In genomic region chr3:149221783-149222517, GRCh38 we compare ENCODE assay signal across 1 cellular context.
TF ChIP-seq lines count a peak whose summit lies in the region.

TSS of gene CP (minus strand) at chr3:149221829. CDS start at chr3:149221792, 37 bp downstream.

TF ChIP-seq in HepG2, 621 proteins besides CTCF, POLR2A, EP300 and RAD21 (continued from another document and continues in another):
- TF ChIP-seq ZNF281 (CRISPR knock-in tag; IDR thresholded peaks at IDR 0.05; ENCODE audit: borderline replicate concordance): no peak
- TF ChIP-seq MBNL3 (CRISPR knock-in tag; conservative IDR thresholded peaks at IDR 0.05): no peak
- TF ChIP-seq ETS1 (CRISPR knock-in tag; IDR thresholded peaks at IDR 0.05): no peak
- TF ChIP-seq NR3C1 (CRISPR knock-in tag; IDR thresholded peaks at IDR 0.05): no peak
- no peak for TF ChIP-seq ZNF30 (CRISPR knock-in tag; IDR thresholded peaks at IDR 0.05)
- no peak for TF ChIP-seq SSRP1 (CRISPR knock-in tag; IDR thresholded peaks at IDR 0.05)
- no peak for TF ChIP-seq ZNF619 (CRISPR knock-in tag; IDR thresholded peaks at IDR 0.05)
- peak; percentile 80; the same call in 1 of the 2 replicates for TF ChIP-seq ZBTB43 (CRISPR knock-in tag; conservative IDR thresholded peaks at IDR 0.05)
- no peak for TF ChIP-seq FOXK2 (IDR thresholded peaks at IDR 0.05)
- no peak for TF ChIP-seq AHR (CRISPR knock-in tag; IDR thresholded peaks at IDR 0.05)
- no peak for TF ChIP-seq ATF5 (CRISPR knock-in tag; IDR thresholded peaks at IDR 0.05; ENCODE audit: low read depth)
- TF ChIP-seq TCF12 (IDR thresholded peaks at IDR 0.05): no peak
- TF ChIP-seq TCF12 (CRISPR knock-in tag; IDR thresholded peaks at IDR 0.05): no peak
- no peak for TF ChIP-seq NR1H2 (CRISPR knock-in tag; IDR thresholded peaks at IDR 0.05; ENCODE audit: borderline replicate concordance, low read depth)
- no peak for TF ChIP-seq ZNF276 (CRISPR knock-in tag; IDR thresholded peaks at IDR 0.05; ENCODE audit: low read depth)
- TF ChIP-seq REXO4 (CRISPR knock-in tag; IDR thresholded peaks at IDR 0.05; ENCODE audit: borderline replicate concordance): no peak
- TF ChIP-seq ZSCAN9 (CRISPR knock-in tag; IDR thresholded peaks at IDR 0.05; ENCODE audit: borderline replicate concordance): no peak
- no peak for TF ChIP-seq TRIM24 (CRISPR knock-in tag; IDR thresholded peaks at IDR 0.05)
- TF ChIP-seq ZNF24 (IDR thresholded peaks at IDR 0.05): peak; percentile 71; the same call in 1 of the 2 replicates
- TF ChIP-seq RAD51 (IDR thresholded peaks at IDR 0.05; ENCODE audit: borderline replicate concordance): no peak
- no peak for TF ChIP-seq ZNF383 (CRISPR knock-in tag; IDR thresholded peaks at IDR 0.05; ENCODE audit: borderline replicate concordance)
- no peak for TF ChIP-seq ZNF382 (CRISPR knock-in tag; IDR thresholded peaks at IDR 0.05; ENCODE audit: borderline replicate concordance)
- TF ChIP-seq SAP130 (CRISPR knock-in tag; IDR thresholded peaks at IDR 0.05; ENCODE audit: low read depth): peak; percentile 95
- no peak for TF ChIP-seq RXRA (CRISPR knock-in tag; IDR thresholded peaks at IDR 0.05)
- TF ChIP-seq RFXAP (CRISPR knock-in tag; IDR thresholded peaks at IDR 0.05; ENCODE audit: borderline replicate concordance): no peak; the same call in 1 of the 2 replicates
- peak; percentile 63; the same call in 1 of the 2 replicates for TF ChIP-seq HMGXB3 (CRISPR knock-in tag; IDR thresholded peaks at IDR 0.05; ENCODE audit: borderline replicate concordance)
- no peak for TF ChIP-seq BCLAF1 (IDR thresholded peaks at IDR 0.05)
- no peak for TF ChIP-seq HMGA1 (CRISPR knock-in tag; conservative IDR thresholded peaks at IDR 0.05)
- peak; percentile 75; the same call in 1 of the 2 replicates for TF ChIP-seq BCL6 (CRISPR knock-in tag; IDR thresholded peaks at IDR 0.05)
- TF ChIP-seq ZNF333 (CRISPR knock-in tag; IDR thresholded peaks at IDR 0.05; ENCODE audit: borderline replicate concordance): no peak
- peak; percentile 29; the same call in 1 of the 3 replicates for TF ChIP-seq MXI1 (IDR thresholded peaks at IDR 0.05; ENCODE audit: borderline replicate concordance, low read depth, low read length)
- TF ChIP-seq JUNB (CRISPR knock-in tag; IDR thresholded peaks at IDR 0.05; ENCODE audit: borderline replicate concordance): no peak
- no peak for TF ChIP-seq ZNF335 (CRISPR knock-in tag; IDR thresholded peaks at IDR 0.05)
- no peak for TF ChIP-seq ZNF792 (CRISPR knock-in tag; IDR thresholded peaks at IDR 0.05)
- no peak; the same call in 1 of the 2 replicates for TF ChIP-seq ZSCAN5A (CRISPR knock-in tag; IDR thresholded peaks at IDR 0.05; ENCODE audit: borderline replicate concordance)
- peak; percentile 47; the same call in 1 of the 2 replicates for TF ChIP-seq SIN3A (IDR thresholded peaks at IDR 0.05; ENCODE audit: borderline replicate concordance, low read depth, low read length)
- peak; percentile 78 for TF ChIP-seq HMG20A (CRISPR knock-in tag; IDR thresholded peaks at IDR 0.05; ENCODE audit: borderline replicate concordance)
- TF ChIP-seq ZNF776 (CRISPR knock-in tag; IDR thresholded peaks at IDR 0.05): no peak
- TF ChIP-seq TEAD3 (CRISPR knock-in tag; optimal IDR thresholded peaks at IDR 0.05; ENCODE audit: borderline replicate concordance): peak; percentile 96
- TF ChIP-seq USF2 (IDR thresholded peaks at IDR 0.05; ENCODE audit: low read depth, low read length): no peak
- no peak for TF ChIP-seq USF2 (CRISPR knock-in tag; IDR thresholded peaks at IDR 0.05; ENCODE audit: borderline replicate concordance)
- no peak for TF ChIP-seq FOXO4 (CRISPR knock-in tag; conservative IDR thresholded peaks at IDR 0.05)
- TF ChIP-seq ZSCAN22 (CRISPR knock-in tag; IDR thresholded peaks at IDR 0.05): no peak
- no peak for TF ChIP-seq TEAD2 (CRISPR knock-in tag; IDR thresholded peaks at IDR 0.05)
